8 cellular contexts compared by ENCODE assay signal in the genomic region with DNA sequence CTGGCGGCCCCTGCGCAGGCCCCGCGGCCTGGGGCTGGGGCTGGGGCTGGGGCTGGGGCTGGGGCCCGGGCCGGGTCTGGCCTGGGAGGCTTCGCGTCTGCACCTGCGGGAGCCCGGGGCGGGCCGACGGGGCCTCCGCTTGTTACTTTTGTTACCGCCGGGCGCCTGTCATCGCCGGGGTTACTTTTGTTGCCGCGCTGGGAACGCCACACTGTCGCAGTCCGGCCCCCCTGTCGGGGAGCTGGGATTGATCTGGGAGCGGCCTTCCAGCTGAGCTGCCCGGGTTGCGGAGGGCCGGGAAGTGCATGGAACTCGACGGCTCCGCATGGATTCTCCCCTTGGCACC. TPM values are rescaled to one million over a fixed set of nuclear protein-coding genes. Genes with fewer than 3 reads are reported as not detected.
DNase-seq lines count a peak whose midpoint lies in the region; ATAC-seq and TF ChIP-seq lines count a peak whose summit lies in the region.

No MANE protein-coding gene starts in this region.

- H3K9ac ChIP-seq in parathyroid adenoma, result peak overlapping the region; percentile 14

- TF ChIP-seq CTCF in fibroblast of pulmonary artery (IDR thresholded peaks at IDR 0.05; ENCODE audit: low read length, missing control alignments) (no peak), parathyroid adenoma (IDR thresholded peaks at IDR 0.05) (no peak)

- H3K27me3 ChIP-seq in parathyroid adenoma (ENCODE audit: control insufficient read depth, insufficient read depth, low read length), result no peaks in the 10 kb centered on the region

- peak overlapping the region; percentile 72 for H3K4me3 ChIP-seq in fibroblast of pulmonary artery (replicated peaks; ENCODE audit: low read depth, low read length)
- H3K4me3 ChIP-seq in parathyroid adenoma (ENCODE audit: low read depth, low read length), result peak overlapping the region; percentile 75

- H3K9me3 ChIP-seq in parathyroid adenoma (ENCODE audit: control insufficient read depth, low read length), result no peaks in the 10 kb centered on the region

- no peaks in the 10 kb centered on the region for H3K36me3 ChIP-seq in parathyroid adenoma (ENCODE audit: control insufficient read depth, insufficient read depth, low read length)

- ATAC-seq in SK-N-SH treated with all-trans-retinoic acid at 6 μM for 48 hours (peak; percentile 12; the same call in 2 of the 3 replicates), GM18519 (IDR thresholded peaks at IDR 0.05; ENCODE audit: low FRiP score, unreplicated experiment) (no peak)

- H3K4me1 ChIP-seq in parathyroid adenoma, result peaks cover 5% of the 10 kb centered on the region

- DNase-seq in stimulated activated CD4-positive, alpha-beta T cell treated with anti-CD3 and anti-CD28 coated beads, Interleukin-15, amount 100 ng/mL, for 24 hours, result peak; percentile 57
- no peak for DNase-seq in stimulated activated CD4-positive, alpha-beta T cell treated with anti-CD3 and anti-CD28 coated beads, Interleukin-12 subunit alpha, Interleukin-12 subunit beta, amount 100 ng/mL, for 4 hours
- no peak for DNase-seq in fibroblast of pulmonary artery (ENCODE audit: low read depth)
- DNase-seq in ureter (ENCODE audit: low spot score), result no peak
- DNase-seq in SIG-M5 (lab: John Stamatoyannopoulos, UW), result no peak

- peak overlapping the region; percentile 82 for H3K4me2 ChIP-seq in parathyroid adenoma (ENCODE audit: low read length)

- peaks cover 23% of the 10 kb centered on the region for H3K79me2 ChIP-seq in parathyroid adenoma

- peak overlapping the region; percentile 66 for H2AFZ ChIP-seq in parathyroid adenoma

- H3K27ac ChIP-seq in parathyroid adenoma, result no peak overlapping the region

TF ChIP-seq in SK-N-SH treated with all-trans-retinoic acid at 6 μM for 48 hours, 23 proteins besides CTCF, POLR2A, EP300 and RAD21:
- TF ChIP-seq, protein P1, sequence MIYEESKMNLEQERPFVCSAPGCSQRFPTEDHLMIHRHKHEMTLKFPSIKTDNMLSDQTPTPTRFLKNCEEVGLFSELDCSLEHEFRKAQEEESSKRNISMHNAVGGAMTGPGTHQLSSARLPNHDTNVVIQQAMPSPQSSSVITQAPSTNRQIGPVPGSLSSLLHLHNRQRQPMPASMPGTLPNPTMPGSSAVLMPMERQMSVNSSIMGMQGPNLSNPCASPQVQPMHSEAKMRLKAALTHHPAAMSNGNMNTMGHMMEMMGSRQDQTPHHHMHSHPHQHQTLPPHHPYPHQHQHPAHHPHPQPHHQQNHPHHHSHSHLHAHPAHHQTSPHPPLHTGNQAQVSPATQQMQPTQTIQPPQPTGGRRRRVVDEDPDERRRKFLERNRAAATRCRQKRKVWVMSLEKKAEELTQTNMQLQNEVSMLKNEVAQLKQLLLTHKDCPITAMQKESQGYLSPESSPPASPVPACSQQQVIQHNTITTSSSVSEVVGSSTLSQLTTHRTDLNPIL (CRISPR knock-in tag; IDR thresholded peaks at IDR 0.05; ENCODE audit: low read depth), result no peak
- TF ChIP-seq TOX (CRISPR knock-in tag; IDR thresholded peaks at IDR 0.05; ENCODE audit: borderline replicate concordance), result no peak
- no peak for TF ChIP-seq ZFP30 (CRISPR knock-in tag; IDR thresholded peaks at IDR 0.05)
TF ChIP-seq in SK-N-SH treated with all-trans-retinoic acid at 6 μM for 48 hours: peak in this region for 0.

RNA-seq across cellular contexts. Expression of a gene that starts 0.7 kb away (rescaled TPM):
- 42.0 TPM for total RNA-seq in ureter

RNA-seq across cellular contexts. Expression of a gene that starts 9.1 kb away (rescaled TPM):
- total RNA-seq in ureter, result 6.3 TPM

RNA-seq across cellular contexts. Expression of a gene that starts 11.5 kb away (rescaled TPM):
- total RNA-seq in ureter, result 5.1 TPM

RNA-seq across cellular contexts. Expression of a gene that starts 56.3 kb away (rescaled TPM):
- total RNA-seq in ureter, result 11.8 TPM
